In genomic region chr2:231457101-231457500, GRCh38 we compare ENCODE assay signal across 1 cellular context.
TF ChIP-seq lines count a peak whose summit lies in the region.

No MANE protein-coding gene starts in this region.

TF ChIP-seq in H1, 55 proteins besides CTCF, POLR2A, EP300 and RAD21:
- TF ChIP-seq RXRA (IDR thresholded peaks at IDR 0.05; ENCODE audit: insufficient read depth, low read depth, low read length) (no peak), POLR2AphosphoS5 (IDR thresholded peaks at IDR 0.05; ENCODE audit: low read depth, low read length) (peak; percentile 24; the same call in 1 of the 2 replicates)
TF ChIP-seq in H1: peak in this region for 1.
